10 cellular contexts compared by ENCODE assay signal in genomic region chr1:118335372-118335771, GRCh38.
A peak's percentile ranks its signal among the peaks of the same experiment; 100 is the strongest.
DNase-seq lines count a peak whose midpoint lies in the region; ATAC-seq and TF ChIP-seq lines count a peak whose summit lies in the region.
"Had no signal": no experiment of that assay in that cellular context is flagged by ENCODE, and none has a peak within 500 bp of the region (broad histone marks: within the 10 kb centered on the region; RNA-seq: fewer than 3 reads in every experiment).

No MANE protein-coding gene starts in this region.

- no peaks in the 10 kb centered on the region for H3K36me3 ChIP-seq in KMS-11 (ENCODE audit: insufficient read depth)
- H3K36me3 ChIP-seq: right lobe of liver had no signal

- H3K4me2 ChIP-seq in KMS-11, result peak overlapping the region; percentile 21; the same call in 1 of the 2 replicates

- H3K4me1 ChIP-seq in KMS-11 (ENCODE audit: low read depth, poor library complexity, severe bottlenecking), result peaks cover 10% of the 10 kb centered on the region
- H3K4me1 ChIP-seq: right lobe of liver had no signal

- no peak overlapping the region for H3K9ac ChIP-seq in KMS-11

- no peak overlapping the region for H3K4me3 ChIP-seq in KMS-11 (IDR thresholded peaks at IDR 0.05; ENCODE audit: insufficient read depth, low read depth, low read length)
- H3K4me3 ChIP-seq: right lobe of liver had no signal

- no peaks in the 10 kb centered on the region for H4K20me1 ChIP-seq in KMS-11 (ENCODE audit: insufficient read depth)

- H2AFZ ChIP-seq in KMS-11 (ENCODE audit: low read depth), result peak overlapping the region; percentile 44

- peak; percentile 93 for ATAC-seq in GM18517 (IDR thresholded peaks at IDR 0.05; ENCODE audit: unreplicated experiment)
- ATAC-seq: right lobe of liver had no signal

- peak; percentile 34 for DNase-seq in H4 (ENCODE audit: low spot score)
- peak; percentile 3 for DNase-seq in left kidney (ENCODE audit: low read depth, low spot score)
- no peak for DNase-seq in NCI-H510A (lab: John Stamatoyannopoulos, UW)
- DNase-seq in HUDEP-2 (lab: John Stamatoyannopoulos, UW; ENCODE audit: unreplicated experiment in 76 of 76), result no peak
- DNase-seq in 8988T, result no peak
- DNase-seq in activated CD8-positive, alpha-beta memory T cell treated with anti-CD3 and anti-CD28 coated beads, Interleukin-2, amount 50 U/mL, for 48 hours, result no peak
- DNase-seq: foreskin fibroblast, right lobe of liver had no signal

- H3K27me3 ChIP-seq in KMS-11 (ENCODE audit: insufficient read depth, low read depth), result no peaks in the 10 kb centered on the region
- H3K27me3 ChIP-seq: right lobe of liver had no signal

- TF ChIP-seq CTCF in KMS-11 (conservative IDR thresholded peaks at IDR 0.05; ENCODE audit: low read depth, low read length), result no peak

- no peak overlapping the region for H3K27ac ChIP-seq in KMS-11
- H3K27ac ChIP-seq: right lobe of liver had no signal

- no peaks in the 10 kb centered on the region for H3K79me2 ChIP-seq in KMS-11 (ENCODE audit: insufficient read depth, low read depth)

Comparison
In these comparisons a context has a peak if more than half of its experiments do, and no peak if none do; other contexts are left out.
1. DNase-seq: peak in H4 (single experiment) and left kidney (single experiment); none in NCI-H510A (single experiment), HUDEP-2 (0 of 76), 8988T (single experiment) and activated CD8-positive, alpha-beta memory T cell treated with anti-CD3 and anti-CD28 coated beads, Interleukin-2, amount 50 U/mL, for 48 hours (single experiment).